In the genomic region with DNA sequence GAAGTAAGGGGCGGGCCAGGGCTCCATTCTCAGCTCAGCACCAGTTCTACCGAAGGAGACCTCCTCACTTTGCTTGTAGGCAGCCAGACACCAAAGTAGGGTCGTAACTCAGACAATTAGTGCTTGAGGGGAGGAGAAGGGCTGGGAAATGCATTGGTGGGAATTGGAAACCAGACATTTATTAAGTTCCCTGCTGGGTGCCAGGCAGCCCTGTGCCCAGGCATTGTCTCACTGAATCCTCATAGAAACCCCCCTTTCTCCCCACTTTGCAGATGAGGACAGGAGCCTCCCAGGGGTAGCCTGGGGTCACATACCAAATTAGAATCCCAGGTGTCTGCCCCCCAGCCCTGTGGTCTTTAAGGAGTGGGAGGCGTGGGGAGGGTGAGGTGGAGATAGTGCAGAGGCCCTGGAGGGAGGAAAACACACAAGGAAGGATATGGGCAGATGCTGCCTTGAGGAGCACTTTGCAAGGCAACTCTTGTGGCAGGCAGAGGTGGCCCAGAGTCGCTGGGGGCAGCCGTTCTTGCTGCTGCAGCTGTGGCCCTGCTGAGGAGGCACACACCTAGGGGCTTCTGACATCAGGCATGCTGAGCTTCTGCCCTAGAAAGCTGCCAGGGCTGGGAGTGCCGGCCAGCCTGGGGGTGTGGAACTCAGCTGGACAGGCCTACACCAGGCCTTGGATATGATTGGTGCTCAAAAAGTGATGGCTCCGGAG, we compare ENCODE assay signal across 1 cellular context.
TF ChIP-seq lines count a peak whose summit lies in the region.

No MANE protein-coding gene starts in this region.

TF ChIP-seq in IMR-90, 13 proteins besides CTCF, POLR2A, EP300 and RAD21:
- TF ChIP-seq FOS (IDR thresholded peaks at IDR 0.05; ENCODE audit: low read depth, low read length): no peak
- no peak for TF ChIP-seq MAZ (IDR thresholded peaks at IDR 0.05; ENCODE audit: borderline replicate concordance, low read depth, low read length)
- TF ChIP-seq, protein P1, sequence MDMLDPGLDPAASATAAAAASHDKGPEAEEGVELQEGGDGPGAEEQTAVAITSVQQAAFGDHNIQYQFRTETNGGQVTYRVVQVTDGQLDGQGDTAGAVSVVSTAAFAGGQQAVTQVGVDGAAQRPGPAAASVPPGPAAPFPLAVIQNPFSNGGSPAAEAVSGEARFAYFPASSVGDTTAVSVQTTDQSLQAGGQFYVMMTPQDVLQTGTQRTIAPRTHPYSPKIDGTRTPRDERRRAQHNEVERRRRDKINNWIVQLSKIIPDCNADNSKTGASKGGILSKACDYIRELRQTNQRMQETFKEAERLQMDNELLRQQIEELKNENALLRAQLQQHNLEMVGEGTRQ (IDR thresholded peaks at IDR 0.05; ENCODE audit: low read depth, low read length): no peak
- TF ChIP-seq CHD1 (IDR thresholded peaks at IDR 0.05; ENCODE audit: low read depth, low read length): no peak
- TF ChIP-seq CEBPB (IDR thresholded peaks at IDR 0.05; ENCODE audit: low read depth, low read length): no peak
- TF ChIP-seq NFE2L2 (IDR thresholded peaks at IDR 0.05; ENCODE audit: low read depth, low read length): no peak
TF ChIP-seq in IMR-90: peak in this region for 0.
